In the genomic region with DNA sequence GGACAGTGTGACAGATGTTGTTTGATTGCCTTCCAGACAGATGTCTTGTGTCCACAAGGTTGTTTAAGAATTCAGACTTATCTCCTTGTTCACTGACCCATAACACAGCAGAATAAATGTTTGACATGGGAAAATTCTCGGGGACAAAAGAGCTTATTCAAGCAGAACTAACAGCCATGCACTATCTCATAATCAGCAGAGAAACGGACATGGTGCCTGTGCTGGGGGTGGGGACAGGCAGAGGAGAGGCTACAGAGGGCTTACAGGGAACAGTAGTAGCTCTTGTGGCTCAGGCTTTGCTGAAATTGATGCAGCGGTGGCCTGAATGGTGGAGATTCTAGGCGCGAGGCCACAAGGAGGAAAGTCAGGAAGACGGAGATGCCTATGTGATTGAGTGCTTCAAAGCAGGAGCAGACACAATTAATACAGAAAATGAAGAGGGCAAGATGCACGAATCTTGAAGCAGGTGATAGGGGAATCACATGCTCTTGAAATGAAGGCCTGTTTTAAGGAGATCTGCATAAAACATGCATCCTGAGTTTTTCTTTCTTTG, we compare ENCODE assay signal across 9 cellular contexts.
DNase-seq lines count a peak whose midpoint lies in the region; ATAC-seq and TF ChIP-seq lines count a peak whose summit lies in the region.
"Had no signal": no experiment of that assay in that cellular context is flagged by ENCODE, and none has a peak within 500 bp of the region (broad histone marks: within the 10 kb centered on the region; RNA-seq: fewer than 3 reads in every experiment).

No MANE protein-coding gene starts in this region.

- ATAC-seq in GM21723 (IDR thresholded peaks at IDR 0.05; ENCODE audit: unreplicated experiment) (peak; percentile 68), left lung (peak; percentile 22), GM21717 (IDR thresholded peaks at IDR 0.05; ENCODE audit: unreplicated experiment) (no peak)

- H3K27me3 ChIP-seq in left lung: no peaks in the 10 kb centered on the region

- no peak overlapping the region for H3K4me3 ChIP-seq in GM12865 (ENCODE audit: low read depth, low read length)
- H3K4me3 ChIP-seq in left lung: no peak overlapping the region

- peak; percentile 71 for DNase-seq in GM12865 (ENCODE audit: low read depth)
- DNase-seq in NCI-H2029 (lab: John Stamatoyannopoulos, UW): peak; percentile 52
- peak in 1 of 2 donors; percentile 16 for DNase-seq in left lung
- no peak for DNase-seq in SKM-1 (lab: John Stamatoyannopoulos, UW; ENCODE audit: unreplicated experiment)
- no peak for DNase-seq in activated naive CD4-positive, alpha-beta T cell treated with anti-CD3 and anti-CD28 coated beads, Interleukin-2, amount 50 U/mL, for 16 hours
- no peak for DNase-seq in COR-L47 (lab: John Stamatoyannopoulos, UW)
- DNase-seq: NCI-H2171 treated with DMSO at 0.1 percent for 48 hours had no signal

- TF ChIP-seq CTCF in GM12865 (IDR thresholded peaks at IDR 0.05; ENCODE audit: insufficient read depth, low read depth, low read length, missing control alignments) (no peak), left lung (IDR thresholded peaks at IDR 0.05) (no peak)

- H3K9me3 ChIP-seq in left lung: no peaks in the 10 kb centered on the region

- no peak overlapping the region for H3K27ac ChIP-seq in left lung

- no peaks in the 10 kb centered on the region for H3K36me3 ChIP-seq in left lung

- intact Hi-C loops in left lung (cut with DNase I): no loop called here

- H3K4me1 ChIP-seq in left lung: no peaks in the 10 kb centered on the region

Comparison
In these comparisons a context has a peak if more than half of its experiments do, and no peak if none do; other contexts are left out.
1. DNase-seq: peak in GM12865 (single experiment) and NCI-H2029 (single experiment); none in SKM-1 (single experiment), activated naive CD4-positive, alpha-beta T cell treated with anti-CD3 and anti-CD28 coated beads, Interleukin-2, amount 50 U/mL, for 16 hours (single experiment) and COR-L47 (single experiment).